25 cellular contexts compared by ENCODE assay signal in the genomic region with DNA sequence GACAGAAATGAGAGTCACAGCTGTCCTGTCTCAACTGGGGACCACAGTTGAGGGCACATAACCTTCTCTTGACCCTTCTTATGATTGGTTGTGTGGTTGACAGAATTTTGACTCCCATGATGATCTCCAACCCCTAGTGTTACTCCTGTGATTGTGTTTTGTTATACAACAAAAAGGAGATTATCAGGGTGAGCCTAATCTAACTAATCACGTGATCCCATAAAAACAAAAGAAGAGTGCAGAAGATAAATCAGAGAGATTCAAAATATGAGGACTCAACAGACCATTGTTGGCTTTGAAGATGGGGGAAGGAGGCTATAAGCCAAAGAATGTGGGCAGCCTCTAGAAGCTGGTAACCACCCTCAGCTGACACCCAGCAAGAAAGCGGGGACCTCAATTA.
"Had no signal": no experiment of that assay in that cellular context is flagged by ENCODE, and none has a peak within 500 bp of the region (broad histone marks: within the 10 kb centered on the region; RNA-seq: fewer than 3 reads in every experiment).

No MANE protein-coding gene starts in this region.

- H3K27ac ChIP-seq: colonic mucosa, epithelial cell of prostate, esophagus squamous epithelium, gastrocnemius medialis, heart right ventricle, left lung, lower lobe of right lung had no signal

- H3K9me3 ChIP-seq: colonic mucosa, esophagus squamous epithelium, gastrocnemius medialis, heart right ventricle, left lung, lower lobe of right lung, mucosa of descending colon had no signal

- H3K27me3 ChIP-seq: colonic mucosa, esophagus squamous epithelium had no signal

- H3K36me3 ChIP-seq: colonic mucosa, esophagus squamous epithelium, gastrocnemius medialis, heart right ventricle, left lung, lower lobe of right lung had no signal

- H3K4me3 ChIP-seq: colonic mucosa, esophagus squamous epithelium, gastrocnemius medialis, heart right ventricle, left lung, lower lobe of right lung, mucosa of descending colon had no signal

- FAIRE-seq: endometrium, islet of Langerhans, keratinocyte had no signal

- ATAC-seq: effector memory CD8-positive, alpha-beta T cell; esophagus mucosa; gastrocnemius medialis; heart right ventricle; left cardiac atrium; left lung; left ventricle myocardium superior; lower lobe of right lung; mucosa of descending colon had no signal

- DNase-seq: colonic mucosa; cortex of kidney; effector CD8-positive, alpha-beta T cell; effector memory CD8-positive, alpha-beta T cell; erythroblast; esophagus squamous epithelium; foreskin fibroblast; foreskin melanocyte; gastrocnemius medialis; glutamatergic neuron; head of caudate nucleus; heart right ventricle; hippocampal formation; left cardiac atrium; left lung; left ventricle myocardium superior; lower lobe of right lung; mesenchymal stem cell; mucosa of descending colon; naive B cell had no signal

- H3K4me1 ChIP-seq: colonic mucosa, esophagus squamous epithelium, gastrocnemius medialis, heart right ventricle, left lung, lower lobe of right lung had no signal
